In genomic region chr1:63024132-63024531, GRCh38 we compare ENCODE assay signal across 18 cellular contexts.
"Had no signal": no experiment of that assay in that cellular context is flagged by ENCODE, and none has a peak within 500 bp of the region (broad histone marks: within the 10 kb centered on the region; RNA-seq: fewer than 3 reads in every experiment).

No MANE protein-coding gene starts in this region.

- H3K27me3 ChIP-seq: cardiac muscle cell, colonic mucosa, pancreas, testis had no signal

- H3K36me3 ChIP-seq: cardiac muscle cell, colonic mucosa, pancreas, WERI-Rb-1 had no signal

- H3K9me3 ChIP-seq: colonic mucosa, pancreas, testis had no signal

- H3K4me1 Mint-ChIP-seq: naive thymus-derived CD4-positive, alpha-beta T cell; stimulated activated memory B cell treated with anti-CD40 and anti-IgM and Interleukin-4, amounts not matched to agents 10 μg/mL and 1 μg/mL and 100 μg/mL, for 72 hours had no signal

- H3K4me3 Mint-ChIP-seq: naive thymus-derived CD4-positive, alpha-beta T cell; stimulated activated memory B cell treated with anti-CD40 and anti-IgM and Interleukin-4, amounts not matched to agents 10 μg/mL and 1 μg/mL and 100 μg/mL, for 72 hours; type B pancreatic cell had no signal

- H3K9me3 Mint-ChIP-seq: activated naive CD4-positive, alpha-beta T cell treated with anti-CD3 and anti-CD28 coated beads, Interleukin-2, amount 50 U/mL, for 72 hours; type B pancreatic cell had no signal

- H3K27ac ChIP-seq: cardiac muscle cell, colonic mucosa, pancreas, testis, WERI-Rb-1 had no signal

- H3K36me3 Mint-ChIP-seq: activated naive CD4-positive, alpha-beta T cell treated with anti-CD3 and anti-CD28 coated beads, Interleukin-2, amount 50 U/mL, for 72 hours; naive thymus-derived CD4-positive, alpha-beta T cell; stimulated activated memory B cell treated with anti-CD40 and anti-IgM and Interleukin-4, amounts not matched to agents 10 μg/mL and 1 μg/mL and 100 μg/mL, for 72 hours had no signal

- H3K4me1 ChIP-seq: colonic mucosa, pancreas, testis had no signal

- DNase-seq: activated CD4-positive, alpha-beta T cell treated with anti-CD3 and anti-CD28 coated beads for 1 hour; activated gamma-delta T cell treated with Interleukin-2 at 50 U/mL for 16 hours; colonic mucosa; erythroblast; foreskin melanocyte; glutamatergic neuron; hypothalamus; left ventricle myocardium superior; mesenchymal stem cell; naive thymus-derived CD4-positive, alpha-beta T cell; pancreas; stimulated activated CD4-positive, alpha-beta T cell treated with anti-CD3 and anti-CD28 coated beads, Interleukin-4, amount 100 ng/mL, for 4 hours; testis; WERI-Rb-1 had no signal

- H3K4me3 ChIP-seq: cardiac muscle cell, colonic mucosa, pancreas, testis had no signal

- H3K27ac Mint-ChIP-seq: activated naive CD4-positive, alpha-beta T cell treated with anti-CD3 and anti-CD28 coated beads, Interleukin-2, amount 50 U/mL, for 72 hours; naive thymus-derived CD4-positive, alpha-beta T cell; stimulated activated memory B cell treated with anti-CD40 and anti-IgM and Interleukin-4, amounts not matched to agents 10 μg/mL and 1 μg/mL and 100 μg/mL, for 72 hours; type B pancreatic cell had no signal
